ENCODE assay signal across 8 cellular contexts in genomic region chr17:7234100-7235012, GRCh38. TPM values are rescaled to one million over a fixed set of nuclear protein-coding genes. Genes with fewer than 3 reads are reported as not detected.
DNase-seq lines count a peak whose midpoint lies in the region; ATAC-seq and TF ChIP-seq lines count a peak whose summit lies in the region.

Gene DVL2, minus strand, starts transcription at chr17:7234517. Its CDS starts 255 bp downstream, at chr17:7234262.

- H3K4me3 Mint-ChIP-seq in nephron progenitor cell: peak within 1 kb of the TSS; percentile 99
- H3K4me3 Mint-ChIP-seq in stimulated activated naive CD8-positive, alpha-beta T cell treated with anti-CD3 and anti-CD28 coated beads, Interleukin-15, Interleukin-2, amounts not matched to agents 100 ng/mL and 50 ng/mL, for 24 hours: peak within 1 kb of the TSS; percentile 95

- peaks cover 45% of the 10 kb centered on the region for H3K36me3 Mint-ChIP-seq in nephron progenitor cell (ENCODE audit: low read depth)
- peaks cover 43% of the 10 kb centered on the region for H3K36me3 Mint-ChIP-seq in stimulated activated naive CD8-positive, alpha-beta T cell treated with anti-CD3 and anti-CD28 coated beads, Interleukin-15, Interleukin-2, amounts not matched to agents 100 ng/mL and 50 ng/mL, for 24 hours (ENCODE audit: low read depth)

- H3K4me3 ChIP-seq in DND-41 (ENCODE audit: low read depth in 1 of 2, low read length in 2 of 2): peak within 1 kb of the TSS; percentile 83 to 93
- peak within 1 kb of the TSS; percentile 94 for H3K4me3 ChIP-seq in fibroblast of the aortic adventitia (ENCODE audit: low read depth, low read length)

- H2AFZ ChIP-seq in DND-41 (ENCODE audit: low read depth, low read length): peak within 1 kb of the TSS; percentile 75

- no peaks in the 10 kb centered on the region for H3K27me3 Mint-ChIP-seq in nephron progenitor cell (ENCODE audit: low read depth, poor library complexity)
- H3K27me3 Mint-ChIP-seq in stimulated activated naive CD8-positive, alpha-beta T cell treated with anti-CD3 and anti-CD28 coated beads, Interleukin-15, Interleukin-2, amounts not matched to agents 100 ng/mL and 50 ng/mL, for 24 hours: no peaks in the 10 kb centered on the region

- no peaks in the 10 kb centered on the region for H3K27me3 ChIP-seq in DND-41 (ENCODE audit: insufficient read depth, low read length, poor library complexity)

- H3K4me2 ChIP-seq in DND-41 (ENCODE audit: insufficient read depth, low read length): peak within 1 kb of the TSS; percentile 99

- TF ChIP-seq CTCF in DND-41 (IDR thresholded peaks at IDR 0.05; ENCODE audit: borderline replicate concordance, extremely low read depth, low read length, poor library complexity, severe bottlenecking) (no peak), fibroblast of the aortic adventitia (IDR thresholded peaks at IDR 0.05; ENCODE audit: insufficient read depth, low read length) (no peak), nephron progenitor cell (IDR thresholded peaks at IDR 0.05) (no peak)

- H3K27ac ChIP-seq in DND-41 (ENCODE audit: low read length): peak within 1 kb of the TSS; percentile 97

- H3K27ac Mint-ChIP-seq in nephron progenitor cell: peak within 1 kb of the TSS; percentile 99
- H3K27ac Mint-ChIP-seq in stimulated activated naive CD8-positive, alpha-beta T cell treated with anti-CD3 and anti-CD28 coated beads, Interleukin-15, Interleukin-2, amounts not matched to agents 100 ng/mL and 50 ng/mL, for 24 hours: peak within 1 kb of the TSS; percentile 92

- no peaks in the 10 kb centered on the region for H3K9me3 Mint-ChIP-seq in nephron progenitor cell
- no peaks in the 10 kb centered on the region for H3K9me3 Mint-ChIP-seq in stimulated activated naive CD8-positive, alpha-beta T cell treated with anti-CD3 and anti-CD28 coated beads, Interleukin-15, Interleukin-2, amounts not matched to agents 100 ng/mL and 50 ng/mL, for 24 hours

- DNase-seq in DND-41 (peak; percentile 96), GOT3 (lab: John Stamatoyannopoulos, UW) (peak; percentile 77), M059J (ENCODE audit: low read depth) (peak; percentile 91), SIG-M5 treated with dmso at 0.1 percent for 504 hours (lab: John Stamatoyannopoulos, UW; ENCODE audit: unreplicated experiment) (peak; percentile 93), activated gamma-delta T cell (lab: John Stamatoyannopoulos, UW) (peak; percentile 84), fibroblast of the aortic adventitia (ENCODE audit: low read depth) (peak; percentile 93), nephron progenitor cell (peak; percentile 94)

- H3K79me2 ChIP-seq in DND-41 (ENCODE audit: insufficient read depth, low read length): peaks cover 98% of the 10 kb centered on the region

- peaks cover 57% of the 10 kb centered on the region for H4K20me1 ChIP-seq in DND-41 (ENCODE audit: insufficient read depth, low read length)

- peaks cover 60% of the 10 kb centered on the region for H3K4me1 Mint-ChIP-seq in nephron progenitor cell
- H3K4me1 Mint-ChIP-seq in stimulated activated naive CD8-positive, alpha-beta T cell treated with anti-CD3 and anti-CD28 coated beads, Interleukin-15, Interleukin-2, amounts not matched to agents 100 ng/mL and 50 ng/mL, for 24 hours (ENCODE audit: low read depth): peaks cover 55% of the 10 kb centered on the region

- H3K9ac ChIP-seq in DND-41 (ENCODE audit: low read depth, low read length): peak within 1 kb of the TSS; percentile 90

- peaks cover 55% of the 10 kb centered on the region for H3K36me3 ChIP-seq in DND-41 (ENCODE audit: insufficient read depth, low read length)

- ATAC-seq in DND-41 (ENCODE audit: insufficient read depth, low read depth): peak; percentile 59

- H3K4me1 ChIP-seq in DND-41 (ENCODE audit: insufficient read depth, low read length): peaks cover 61% of the 10 kb centered on the region

- no peaks in the 10 kb centered on the region for H3K9me3 ChIP-seq in DND-41 (ENCODE audit: insufficient read depth, low read length, severe bottlenecking)

RNA-seq across cellular contexts. Expression of gene DVL2, which starts in this region (rescaled TPM):
- total RNA-seq in M059J (2014; rRNA removed; shearing (Covaris generic)): 23.9 and 39.1 TPM in 2 replicates
- total RNA-seq in fibroblast of the aortic adventitia (ENCODE audit: low replicate concordance): 67.7 and 102 TPM in 2 replicates

Comparison
In these comparisons a context has a peak if more than half of its experiments do, and no peak if none do; other contexts are left out.
1. Peak in every context shown above with its lines: DNase-seq, ATAC-seq, H3K4me3 ChIP-seq and H3K27ac ChIP-seq.